ENCODE assay signal across 2 cellular contexts in the genomic region with DNA sequence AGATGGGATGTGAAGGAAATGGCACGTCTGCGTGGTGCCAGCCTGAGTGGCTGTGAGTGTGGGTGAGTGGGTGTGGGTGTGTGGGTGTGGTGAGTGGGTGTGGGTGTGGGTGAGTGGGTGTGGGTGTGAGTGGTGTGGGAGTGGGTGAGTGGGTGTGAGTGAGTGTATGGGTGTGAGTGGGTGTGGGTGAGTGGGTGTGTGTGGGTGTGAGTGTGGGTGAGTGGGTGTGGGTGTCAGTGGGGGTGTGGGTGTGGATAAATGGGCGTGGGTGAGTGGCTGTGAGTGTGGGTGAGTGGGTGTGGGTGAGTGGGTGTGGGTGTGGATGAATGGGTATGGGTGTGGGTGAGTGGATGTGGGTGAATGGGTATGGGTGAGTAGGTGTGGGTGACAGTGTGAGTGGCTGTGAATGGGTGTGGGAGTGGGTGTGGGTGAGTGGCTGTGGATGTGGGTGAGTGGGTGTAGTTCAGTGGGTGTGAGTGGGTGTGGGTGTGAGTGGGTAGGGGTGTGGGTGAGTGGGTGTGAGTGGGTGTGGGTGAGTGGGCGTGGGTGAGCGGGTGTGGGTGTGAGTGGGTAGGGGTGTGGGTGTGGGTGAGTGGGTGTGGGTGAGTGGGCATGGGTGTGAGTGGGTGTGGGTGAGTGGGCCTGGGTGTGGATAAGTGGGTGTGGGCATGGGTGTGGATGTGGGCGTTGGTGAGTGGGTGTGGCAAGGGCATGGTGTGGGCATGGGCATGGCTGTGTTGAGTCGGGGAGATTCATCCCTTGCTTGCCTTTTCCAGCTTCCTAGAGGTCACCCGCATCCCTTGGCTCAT.
TF ChIP-seq lines count a peak whose summit lies in the region.

No MANE protein-coding gene starts in this region.

TF ChIP-seq in HCT116, 20 proteins besides CTCF, POLR2A, EP300 and RAD21:
- TF ChIP-seq POLR2AphosphoS5 (IDR thresholded peaks at IDR 0.05; ENCODE audit: low read depth, low read length), result no peak

TF ChIP-seq in K562, 482 proteins besides CTCF, POLR2A, EP300 and RAD21 (continues in another document):
- TF ChIP-seq, protein P1, sequence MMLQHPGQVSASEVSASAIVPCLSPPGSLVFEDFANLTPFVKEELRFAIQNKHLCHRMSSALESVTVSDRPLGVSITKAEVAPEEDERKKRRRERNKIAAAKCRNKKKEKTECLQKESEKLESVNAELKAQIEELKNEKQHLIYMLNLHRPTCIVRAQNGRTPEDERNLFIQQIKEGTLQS (IDR thresholded peaks at IDR 0.05), result no peak
- TF ChIP-seq, protein P1 (CRISPR knock-in tag; conservative IDR thresholded peaks at IDR 0.05), result no peak
- TF ChIP-seq SAFB2 (IDR thresholded peaks at IDR 0.05; ENCODE audit: borderline replicate concordance, low read depth, low read length, severe bottlenecking) (no peak), ZNF79 (CRISPR knock-in tag; IDR thresholded peaks at IDR 0.05; ENCODE audit: low read depth) (no peak), PTBP1 (IDR thresholded peaks at IDR 0.05; ENCODE audit: low read depth, low read length) (no peak), EZH2 (IDR thresholded peaks at IDR 0.05; ENCODE audit: borderline replicate concordance, low read depth, low read length) (no peak), POLR3G (IDR thresholded peaks at IDR 0.05; ENCODE audit: extremely low read depth, insufficient read length, insufficient replicate concordance) (no peak), NFYB (IDR thresholded peaks at IDR 0.05; ENCODE audit: extremely low read depth, insufficient read length) (no peak), OTX1 (CRISPR knock-in tag; IDR thresholded peaks at IDR 0.05) (0 out of 2 replicates have a peak, but pooled peaks have one; percentile 13), ADNP (tag; IDR thresholded peaks at IDR 0.05) (no peak), MYC (IDR thresholded peaks at IDR 0.05; ENCODE audit: low read depth, low read length) (no peak), MYC (CRISPR knock-in tag; IDR thresholded peaks at IDR 0.05; ENCODE audit: borderline replicate concordance, low read depth) (no peak), NFXL1 (CRISPR knock-in tag; IDR thresholded peaks at IDR 0.05) (no peak), ZBTB7A (IDR thresholded peaks at IDR 0.05; ENCODE audit: borderline replicate concordance, control insufficient read depth, low read depth, low read length) (no peak; the same call in 1 of the 2 replicates), CTBP1 (IDR thresholded peaks at IDR 0.05; ENCODE audit: borderline replicate concordance) (no peak), HMG20A (CRISPR knock-in tag; conservative IDR thresholded peaks at IDR 0.05) (no peak), SMARCA5 (IDR thresholded peaks at IDR 0.05) (peak; percentile 91), MAFF (IDR thresholded peaks at IDR 0.05; ENCODE audit: low read length) (no peak), ZNF609 (CRISPR knock-in tag; IDR thresholded peaks at IDR 0.05; ENCODE audit: borderline replicate concordance) (0 out of 2 replicates have a peak, but pooled peaks have one; percentile 20), NONO (IDR thresholded peaks at IDR 0.05; ENCODE audit: low read depth in 2 of 2, low read length in 1 of 2) (no peak), ZNF318 (IDR thresholded peaks at IDR 0.05; ENCODE audit: borderline replicate concordance in 1 of 2, low read depth in 1 of 2) (no peak), ILF3 (IDR thresholded peaks at IDR 0.05; ENCODE audit: borderline replicate concordance) (no peak)
- TF ChIP-seq, protein P2, sequence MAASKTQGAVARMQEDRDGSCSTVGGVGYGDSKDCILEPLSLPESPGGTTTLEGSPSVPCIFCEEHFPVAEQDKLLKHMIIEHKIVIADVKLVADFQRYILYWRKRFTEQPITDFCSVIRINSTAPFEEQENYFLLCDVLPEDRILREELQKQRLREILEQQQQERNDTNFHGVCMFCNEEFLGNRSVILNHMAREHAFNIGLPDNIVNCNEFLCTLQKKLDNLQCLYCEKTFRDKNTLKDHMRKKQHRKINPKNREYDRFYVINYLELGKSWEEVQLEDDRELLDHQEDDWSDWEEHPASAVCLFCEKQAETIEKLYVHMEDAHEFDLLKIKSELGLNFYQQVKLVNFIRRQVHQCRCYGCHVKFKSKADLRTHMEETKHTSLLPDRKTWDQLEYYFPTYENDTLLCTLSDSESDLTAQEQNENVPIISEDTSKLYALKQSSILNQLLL (CRISPR knock-in tag; IDR thresholded peaks at IDR 0.05; ENCODE audit: borderline replicate concordance), result no peak
- TF ChIP-seq, protein P3, sequence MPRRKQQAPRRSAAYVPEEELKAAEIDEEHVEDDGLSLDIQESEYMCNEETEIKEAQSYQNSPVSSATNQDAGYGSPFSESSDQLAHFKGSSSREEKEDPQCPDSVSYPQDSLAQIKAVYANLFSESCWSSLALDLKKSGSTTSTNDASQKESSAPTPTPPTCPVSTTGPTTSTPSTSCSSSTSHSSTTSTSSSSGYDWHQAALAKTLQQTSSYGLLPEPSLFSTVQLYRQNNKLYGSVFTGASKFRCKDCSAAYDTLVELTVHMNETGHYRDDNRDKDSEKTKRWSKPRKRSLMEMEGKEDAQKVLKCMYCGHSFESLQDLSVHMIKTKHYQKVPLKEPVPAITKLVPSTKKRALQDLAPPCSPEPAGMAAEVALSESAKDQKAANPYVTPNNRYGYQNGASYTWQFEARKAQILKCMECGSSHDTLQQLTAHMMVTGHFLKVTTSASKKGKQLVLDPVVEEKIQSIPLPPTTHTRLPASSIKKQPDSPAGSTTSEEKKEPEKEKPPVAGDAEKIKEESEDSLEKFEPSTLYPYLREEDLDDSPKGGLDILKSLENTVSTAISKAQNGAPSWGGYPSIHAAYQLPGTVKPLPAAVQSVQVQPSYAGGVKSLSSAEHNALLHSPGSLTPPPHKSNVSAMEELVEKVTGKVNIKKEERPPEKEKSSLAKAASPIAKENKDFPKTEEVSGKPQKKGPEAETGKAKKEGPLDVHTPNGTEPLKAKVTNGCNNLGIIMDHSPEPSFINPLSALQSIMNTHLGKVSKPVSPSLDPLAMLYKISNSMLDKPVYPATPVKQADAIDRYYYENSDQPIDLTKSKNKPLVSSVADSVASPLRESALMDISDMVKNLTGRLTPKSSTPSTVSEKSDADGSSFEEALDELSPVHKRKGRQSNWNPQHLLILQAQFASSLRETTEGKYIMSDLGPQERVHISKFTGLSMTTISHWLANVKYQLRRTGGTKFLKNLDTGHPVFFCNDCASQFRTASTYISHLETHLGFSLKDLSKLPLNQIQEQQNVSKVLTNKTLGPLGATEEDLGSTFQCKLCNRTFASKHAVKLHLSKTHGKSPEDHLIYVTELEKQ (CRISPR knock-in tag; IDR thresholded peaks at IDR 0.05), result no peak
- TF ChIP-seq, protein P4, sequence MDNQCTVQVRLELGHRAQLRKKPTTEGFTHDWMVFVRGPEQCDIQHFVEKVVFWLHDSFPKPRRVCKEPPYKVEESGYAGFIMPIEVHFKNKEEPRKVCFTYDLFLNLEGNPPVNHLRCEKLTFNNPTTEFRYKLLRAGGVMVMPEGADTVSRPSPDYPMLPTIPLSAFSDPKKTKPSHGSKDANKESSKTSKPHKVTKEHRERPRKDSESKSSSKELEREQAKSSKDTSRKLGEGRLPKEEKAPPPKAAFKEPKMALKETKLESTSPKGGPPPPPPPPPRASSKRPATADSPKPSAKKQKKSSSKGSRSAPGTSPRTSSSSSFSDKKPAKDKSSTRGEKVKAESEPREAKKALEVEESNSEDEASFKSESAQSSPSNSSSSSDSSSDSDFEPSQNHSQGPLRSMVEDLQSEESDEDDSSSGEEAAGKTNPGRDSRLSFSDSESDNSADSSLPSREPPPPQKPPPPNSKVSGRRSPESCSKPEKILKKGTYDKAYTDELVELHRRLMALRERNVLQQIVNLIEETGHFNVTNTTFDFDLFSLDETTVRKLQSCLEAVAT (IDR thresholded peaks at IDR 0.05), result 0 out of 4 replicates have a peak, but pooled peaks of 1 of the 2 experiments have one; percentile 20
